Comparison of ENCODE assay signal across 1 cellular context in genomic region chr20:24132246-24132645, GRCh38.
TF ChIP-seq lines count a peak whose summit lies in the region.

No MANE protein-coding gene starts in this region.

TF ChIP-seq in H1, 55 proteins besides CTCF, POLR2A, EP300 and RAD21 (continued from another document):
- no peak for TF ChIP-seq HDAC2 (IDR thresholded peaks at IDR 0.05; ENCODE audit: borderline replicate concordance in 1 of 2, low read depth in 2 of 2, low read length in 2 of 2)
